In the genomic region with DNA sequence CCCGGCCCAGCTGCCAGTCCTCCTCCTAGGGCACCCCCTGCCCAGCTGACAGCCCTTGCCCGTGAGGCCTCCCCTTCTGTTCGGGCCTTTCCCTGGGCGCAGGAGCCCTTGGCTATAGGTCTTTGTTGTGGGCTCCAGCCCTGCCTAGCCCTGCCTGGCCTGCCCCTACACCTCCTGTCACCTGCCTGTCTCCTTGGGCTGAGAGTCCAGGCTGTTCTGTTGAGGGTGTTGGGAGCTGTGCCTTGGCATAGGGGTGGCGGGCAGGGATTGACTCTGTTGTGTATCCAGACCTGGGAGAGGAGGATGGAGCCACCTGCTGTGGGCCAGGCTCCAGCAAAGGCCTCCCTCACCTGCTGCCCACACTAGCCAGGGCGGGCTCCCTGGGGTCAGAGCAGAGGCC, we compare ENCODE assay signal across 20 cellular contexts. TPM values are rescaled to one million over a fixed set of nuclear protein-coding genes. Genes with fewer than 3 reads are reported as not detected.
DNase-seq lines count a peak whose midpoint lies in the region; TF ChIP-seq lines count a peak whose summit lies in the region.
"Had no signal": no experiment of that assay in that cellular context is flagged by ENCODE, and none has a peak within 500 bp of the region (broad histone marks: within the 10 kb centered on the region; RNA-seq: fewer than 3 reads in every experiment).

No MANE protein-coding gene starts in this region.

- intact Hi-C loops in esophagus muscularis mucosa (cut with DNase I) (no loop called here), posterior vena cava (cut with DNase I) (loop anchor here in 1 of 2 donors (1.0 kb wide), 1 partner anchor 41 kb away; no protein-coding TSS in a partner anchor)

- TF ChIP-seq CTCF in esophagus muscularis mucosa (IDR thresholded peaks at IDR 0.05) = no peak
- no peak for TF ChIP-seq CTCF in hepatocyte (IDR thresholded peaks at IDR 0.05; ENCODE audit: poor library complexity)

- H3K4me2 ChIP-seq in BLaER1 (peak overlapping the region; percentile 78), hepatocyte (no peak overlapping the region)

- H4K20me1 ChIP-seq in BLaER1 (peaks cover 9% of the 10 kb centered on the region; the same call in 1 of the 2 replicates), hepatocyte (ENCODE audit: insufficient read depth, poor library complexity, severe bottlenecking) (no peaks in the 10 kb centered on the region)

- H3K36me3 ChIP-seq in BLaER1 = no peaks in the 10 kb centered on the region
- H3K36me3 ChIP-seq in esophagus muscularis mucosa = no peaks in the 10 kb centered on the region
- H3K36me3 ChIP-seq in hepatocyte (replicated peaks; ENCODE audit: insufficient read depth, low read depth) = no peaks in the 10 kb centered on the region

- H3K9me2 ChIP-seq in hepatocyte (replicated peaks; ENCODE audit: insufficient read depth) = no peaks in the 10 kb centered on the region

- no peak for TF ChIP-seq EP300 in esophagus muscularis mucosa (IDR thresholded peaks at IDR 0.05)

- H3K9ac ChIP-seq in BLaER1 = no peak overlapping the region

- 100% methylated on average over 5 of the region's 6 CpGs for WGBS in esophagus muscularis mucosa
- WGBS in hepatocyte (ENCODE audit: low lambda C conversion rate, missing lambda C conversion rate) = 91% methylated on average over 6 of the region's 6 CpGs

- H3K27ac ChIP-seq in BLaER1 (no peak overlapping the region), esophagus muscularis mucosa (replicated peaks in 1 of 4) (no peak overlapping the region), hepatocyte (no peak overlapping the region)
- H3K27ac ChIP-seq: HL-60 had no signal

- no peak overlapping the region for H2AFZ ChIP-seq in hepatocyte

- no peaks in the 10 kb centered on the region for H3K27me3 ChIP-seq in BLaER1
- peaks cover 0 to 12% (median 0%) of the 10 kb centered on the region in 4 donors for H3K27me3 ChIP-seq in esophagus muscularis mucosa
- H3K27me3 ChIP-seq in hepatocyte = no peaks in the 10 kb centered on the region

- no peaks in the 10 kb centered on the region for H3K79me2 ChIP-seq in hepatocyte

- DNase-seq in DMS 273 (lab: John Stamatoyannopoulos, UW; ENCODE audit: unreplicated experiment) (peak; percentile 73), esophagus muscularis mucosa (ENCODE audit: extremely low spot score) (peak; percentile 80), posterior vena cava (ENCODE audit: low spot score) (peak; percentile 60), hepatocyte (ENCODE audit: low spot score) (no peak), EL (no peak), NCI-H774 (lab: John Stamatoyannopoulos, UW) (no peak)
- DNase-seq in activated naive CD4-positive, alpha-beta T cell (lab: John Stamatoyannopoulos, UW) = no peak
- DNase-seq: ACHN; AML-193; Caco-2; CD4-positive, CD25-positive, alpha-beta regulatory T cell; DMS53; NCI-H1105 treated with DMSO at 0.1 percent for 48 hours; NCI-H1694 treated with DMSO at 0.1 percent for 48 hours; NCI-H526 treated with DMSO at 0.1 percent for 48 hours; SHP77 treated with DMSO at 0.1 percent for 48 hours had no signal

- H3K9me3 ChIP-seq in BLaER1 (peaks cover 17% of the 10 kb centered on the region), esophagus muscularis mucosa (peaks cover 0 to 9% (median 0%) of the 10 kb centered on the region in 4 donors), hepatocyte (ENCODE audit: low read depth) (no peaks in the 10 kb centered on the region)
- H3K9me3 ChIP-seq: Caco-2 had no signal

- no peak for TF ChIP-seq POLR2A in esophagus muscularis mucosa (IDR thresholded peaks at IDR 0.05; ENCODE audit: low read depth)

- H3K4me1 ChIP-seq in BLaER1 = peaks cover 64% of the 10 kb centered on the region
- H3K4me1 ChIP-seq in esophagus muscularis mucosa = peaks cover 24 to 31% (median 27%) of the 10 kb centered on the region in 4 donors
- peaks cover 13% of the 10 kb centered on the region for H3K4me1 ChIP-seq in hepatocyte (ENCODE audit: insufficient read depth)
- H3K4me1 ChIP-seq: Caco-2 had no signal

- H3K4me3 ChIP-seq in BLaER1 (no peak overlapping the region), esophagus muscularis mucosa (no peak overlapping the region), hepatocyte (no peak overlapping the region)

RNA-seq across cellular contexts. Expression of a gene that starts 11.6 kb away (rescaled TPM):
- total RNA-seq in esophagus muscularis mucosa (not detected), posterior vena cava (not detected), hepatocyte (not detected in 2 replicates)
- not detected in 2 replicates for polyA plus RNA-seq in hepatocyte
- total RNA-seq: Caco-2; CD4-positive, CD25-positive, alpha-beta regulatory T cell; OCI-LY7; RPMI7951 had no signal
- polyA plus RNA-seq: CD4-positive, CD25-positive, alpha-beta regulatory T cell had no signal

RNA-seq across cellular contexts. Expression of a gene that starts 25.5 kb away (rescaled TPM):
- total RNA-seq in esophagus muscularis mucosa (10 to 100 TPM in 1 of 4 donors, 1 to 10 TPM in 3; 1.3 to 26.0 (median 1.8) TPM), posterior vena cava (10 to 100 TPM in 1 of 2 donors, 1 to 10 TPM in 1; 7.1 to 16.5 TPM), hepatocyte (not detected in 2 replicates)
- polyA plus RNA-seq in hepatocyte = not detected in 2 replicates
- total RNA-seq: Caco-2; CD4-positive, CD25-positive, alpha-beta regulatory T cell; RPMI7951 had no signal

Comparison
In these comparisons a context has a peak if more than half of its experiments do, and no peak if none do; other contexts are left out.
1. DNase-seq: peak in DMS 273 (single experiment), esophagus muscularis mucosa (single experiment) and posterior vena cava (single experiment); none in activated naive CD4-positive, alpha-beta T cell (0 of 4), hepatocyte (single experiment), EL (single experiment) and NCI-H774 (single experiment).